22 cellular contexts compared by ENCODE assay signal in genomic region chr12:47028981-47029708, GRCh38.
"Had no signal": no experiment of that assay in that cellular context is flagged by ENCODE, and none has a peak within 500 bp of the region (broad histone marks: within the 10 kb centered on the region; RNA-seq: fewer than 3 reads in every experiment).

No MANE protein-coding gene starts in this region.

- H3K27me3 ChIP-seq: heart left ventricle, neural progenitor cell, ovary, right atrium auricular region, sigmoid colon, thyroid gland had no signal

- H3K4me3 ChIP-seq: heart left ventricle, neural progenitor cell, ovary, right atrium auricular region, sigmoid colon, skin epidermis, suprapubic skin, thyroid gland had no signal

- H3K4me1 ChIP-seq: neural progenitor cell, thyroid gland had no signal

- H3K9me3 Mint-ChIP-seq: effector memory CD8-positive, alpha-beta T cell; mesothelial cell of epicardium; natural killer cell treated with Interleukin-12 subunit alpha and Interleukin-12 subunit beta and Interleukin-15 and Interleukin-18, amount 100 ng/mL, for 72 hours; neural progenitor cell; type B pancreatic cell had no signal

- FAIRE-seq: islet of Langerhans, urothelium cell line had no signal

- H3K4me2 ChIP-seq: neural progenitor cell had no signal

- H3K27ac Mint-ChIP-seq: mesothelial cell of epicardium; natural killer cell treated with Interleukin-12 subunit alpha and Interleukin-12 subunit beta and Interleukin-15 and Interleukin-18, amount 100 ng/mL, for 72 hours; neural progenitor cell; type B pancreatic cell had no signal

- H3K27ac ChIP-seq: heart left ventricle, neural progenitor cell, ovary, right atrium auricular region, sigmoid colon, skin epidermis, suprapubic skin, thyroid gland had no signal

- H3K9ac ChIP-seq: neural progenitor cell had no signal

- H2AFZ ChIP-seq: neural progenitor cell had no signal

- H3K4me3 Mint-ChIP-seq: effector memory CD8-positive, alpha-beta T cell; mesothelial cell of epicardium; natural killer cell treated with Interleukin-12 subunit alpha and Interleukin-12 subunit beta and Interleukin-15 and Interleukin-18, amount 100 ng/mL, for 72 hours; neural progenitor cell; type B pancreatic cell had no signal

- H3K9me3 ChIP-seq: heart left ventricle, ovary, right atrium auricular region, sigmoid colon, suprapubic skin, thyroid gland had no signal

- H3K36me3 Mint-ChIP-seq: mesothelial cell of epicardium; natural killer cell treated with Interleukin-12 subunit alpha and Interleukin-12 subunit beta and Interleukin-15 and Interleukin-18, amount 100 ng/mL, for 72 hours; neural progenitor cell; type B pancreatic cell had no signal

- H3K4me1 Mint-ChIP-seq: neural progenitor cell had no signal

- H3K36me3 ChIP-seq: heart left ventricle, neural progenitor cell, ovary, right atrium auricular region, sigmoid colon, suprapubic skin, thyroid gland had no signal

- DNase-seq: cortex of kidney; effector memory CD8-positive, alpha-beta T cell; erythroblast; foreskin melanocyte; heart left ventricle; hippocampal formation; kidney glomerular epithelial cell; nucleus accumbens; ovary; sigmoid colon; stimulated activated CD4-positive, alpha-beta T cell treated with anti-CD3 and anti-CD28 coated beads, Interleukin-12 subunit alpha, Interleukin-12 subunit beta, amount 100 ng/mL, for 4 hours; stimulated activated naive CD4-positive, alpha-beta T cell; thyroid gland had no signal

- ATAC-seq: heart left ventricle; natural killer cell treated with Interleukin-12 subunit alpha and Interleukin-12 subunit beta and Interleukin-15 and Interleukin-18, amount 100 ng/mL, for 72 hours had no signal
